8 cellular contexts compared by ENCODE assay signal in the genomic region with DNA sequence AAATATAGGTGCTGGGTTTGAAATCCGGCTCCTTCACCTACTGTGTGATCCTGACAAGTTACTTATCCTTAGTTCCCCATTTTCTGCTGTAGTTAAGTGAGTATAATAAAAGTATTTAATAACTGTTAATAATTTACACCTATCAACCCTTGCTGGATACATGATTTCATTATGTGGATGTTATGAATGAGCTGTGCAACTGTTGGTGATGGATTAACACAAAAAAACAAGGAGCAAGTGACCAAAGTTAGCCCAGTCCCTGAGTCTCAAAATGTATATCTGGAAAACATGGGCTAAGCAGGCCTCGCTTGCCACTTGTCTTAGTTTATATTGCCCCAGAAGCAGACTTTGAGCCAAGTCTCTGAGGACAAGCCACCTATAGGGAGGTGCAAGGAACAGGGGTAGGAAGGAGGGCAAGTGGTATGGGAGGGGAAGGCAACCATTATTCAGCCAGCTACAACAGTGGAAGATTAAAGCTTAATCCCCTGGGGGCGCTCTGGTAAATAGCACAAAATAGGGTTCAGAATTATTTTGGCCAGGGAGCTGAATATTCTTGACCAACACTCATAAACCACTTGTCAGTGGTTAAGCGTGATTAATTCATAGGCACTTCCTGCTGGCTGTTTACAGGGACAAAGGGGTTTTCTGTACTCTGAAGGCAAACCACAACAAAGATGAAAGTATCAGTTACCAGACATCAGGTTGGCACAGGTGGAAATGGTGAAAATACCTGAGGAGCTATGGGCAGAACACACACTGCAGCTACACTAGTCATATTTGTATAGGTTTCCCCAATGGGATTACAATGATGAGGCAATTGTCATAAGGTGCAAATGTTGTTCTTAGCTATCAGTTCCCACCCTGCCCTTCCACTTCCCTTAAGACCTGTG.
DNase-seq lines count a peak whose midpoint lies in the region; ATAC-seq and TF ChIP-seq lines count a peak whose summit lies in the region.

No MANE protein-coding gene starts in this region.

- CTCF ChIA-PET in GM10248 (lab: Yijun Ruan, JAX), result interaction anchor here (0.9 to 1.9 kb wide), 3 partner anchors 12 to 23 kb away, joined by 3 to 6 read pairs (median 5); no protein-coding TSS in a partner anchor

- no peak for TF ChIP-seq CTCF in GM10248 (IDR thresholded peaks at IDR 0.05; ENCODE audit: control extremely low read depth, extremely low read depth, low read depth, missing control alignments)

- intact Hi-C loops in left colon (cut with DNase I, micrococcal nuclease) (no loop called here), posterior cingulate gyrus (cut with DNase I) (no loop called here)

- POLR2A ChIA-PET in GM10248 (lab: Yijun Ruan, JAX), result no interaction called here

- ATAC-seq in GM19455 (IDR thresholded peaks at IDR 0.05; ENCODE audit: unreplicated experiment) (peak; percentile 42), HG03139 (IDR thresholded peaks at IDR 0.05; ENCODE audit: unreplicated experiment) (peak; percentile 58), left colon (no peak)

- DNase-seq in GM10248 (ENCODE audit: extremely low spot score) (peak; percentile 19), RPMI7951 (ENCODE audit: low read depth) (peak; percentile 7), KG1 (lab: John Stamatoyannopoulos, UW) (no peak), GOT3 (lab: John Stamatoyannopoulos, UW) (no peak), left colon (no peak), posterior cingulate gyrus (no peak)

Comparison
In these comparisons a context has a peak if more than half of its experiments do, and no peak if none do; other contexts are left out.
1. DNase-seq: peak in GM10248 (single experiment) and RPMI7951 (single experiment); none in KG1 (single experiment), GOT3 (single experiment), left colon (0 of 2) and posterior cingulate gyrus (0 of 10).